14 cellular contexts compared by ENCODE assay signal in genomic region chr17:81409190-81409935, GRCh38. TPM values are rescaled to one million over a fixed set of nuclear protein-coding genes. Genes with fewer than 3 reads are reported as not detected.
DNase-seq lines count a peak whose midpoint lies in the region; ATAC-seq and TF ChIP-seq lines count a peak whose summit lies in the region.
"Had no signal": no experiment of that assay in that cellular context is flagged by ENCODE, and none has a peak within 500 bp of the region (broad histone marks: within the 10 kb centered on the region; RNA-seq: fewer than 3 reads in every experiment).

No MANE protein-coding gene starts in this region.

- H4K8ac ChIP-seq in mesenchymal stem cell (ENCODE audit: low read length): peak overlapping the region; percentile 47

- no peak overlapping the region for H3K14ac ChIP-seq in mesenchymal stem cell (ENCODE audit: low read length in 2 of 2)

- H3K4me2 ChIP-seq in mesenchymal stem cell (ENCODE audit: low read length, poor library complexity, severe bottlenecking): no peak overlapping the region

- DNase-seq in DMS79 (lab: John Stamatoyannopoulos, UW) (peak; percentile 79), NCI-H1092 (lab: John Stamatoyannopoulos, UW) (peak; percentile 71), Panc1 (ENCODE audit: low read depth, low spot score) (no peak), mesenchymal stem cell (no peak), hepatic stellate cell (ENCODE audit: low spot score) (no peak), ACHN (no peak)
- DNase-seq: activated CD4-positive, alpha-beta T cell treated with anti-CD3 and anti-CD28 coated beads for 4 hours; brain microvascular endothelial cell; HFFc6; KBM-7; tibial artery had no signal

- BruUV-seq in Panc1 (replicated peaks; lab: Mats Ljungman, UMichigan): no TSS peak

- H3K4ac ChIP-seq in mesenchymal stem cell (ENCODE audit: low read depth in 1 of 2, low read length in 2 of 2): peak overlapping the region in 1 of 2 experiments; percentile 37

- H3K4me1 ChIP-seq in Panc1 (ENCODE audit: control insufficient read depth, insufficient read depth, low read length) (peaks cover 79% of the 10 kb centered on the region), mesenchymal stem cell (ENCODE audit: control insufficient read depth, insufficient read depth, low read depth, low read length) (peaks cover 73% of the 10 kb centered on the region)

- no peak overlapping the region for H3K9ac ChIP-seq in mesenchymal stem cell (ENCODE audit: low read length)

- peak overlapping the region; percentile 65 for H4K91ac ChIP-seq in mesenchymal stem cell (ENCODE audit: low read length)

- H3K4me3 ChIP-seq in Panc1 (ENCODE audit: low read depth in 2 of 2, low read length in 2 of 2): no peak overlapping the region
- H3K4me3 ChIP-seq in mesenchymal stem cell (ENCODE audit: insufficient read depth in 1 of 2, low read depth in 1 of 2, low read length in 2 of 2): no peak overlapping the region
- H3K4me3 ChIP-seq: tibial artery had no signal

- no peak overlapping the region for H2BK5ac ChIP-seq in mesenchymal stem cell (ENCODE audit: low read depth, low read length, poor library complexity, severe bottlenecking)

- WGBS in mesenchymal stem cell: 82% methylated on average over 27 of the region's 27 CpGs

- ATAC-seq in Panc1 (peak; percentile 4), HG03378 (IDR thresholded peaks at IDR 0.05; ENCODE audit: unreplicated experiment) (no peak), HG03095 (IDR thresholded peaks at IDR 0.05; ENCODE audit: unreplicated experiment) (no peak)
- ATAC-seq: left lobe of liver had no signal

- no peak overlapping the region for H2AFZ ChIP-seq in mesenchymal stem cell (ENCODE audit: low read depth, low read length)

- in situ Hi-C loops in Panc1 (cut with HindIII; ENCODE audit: low pct_unique_long_range_greater_than_20kb, low sequenced_read_pairs): no loop called here
- in situ Hi-C loops in ACHN (cut with HindIII; ENCODE audit: low pct_ligation_motif_present, low pct_unique_long_range_greater_than_20kb, low sequenced_read_pairs): no loop called here

- CTCF ChIA-PET in Panc1 (lab: Charles Lee): no interaction called here

- no peak; the same call in 1 of the 2 replicates for TF ChIP-seq CTCF in Panc1 (IDR thresholded peaks at IDR 0.05)

- H3K27me3 ChIP-seq in Panc1 (ENCODE audit: control insufficient read depth, insufficient read depth, low read length): no peaks in the 10 kb centered on the region
- H3K27me3 ChIP-seq in mesenchymal stem cell (ENCODE audit: control insufficient read depth in 1 of 2, insufficient read depth in 1 of 2, low read length in 2 of 2): no peaks in the 10 kb centered on the region
- H3K27me3 ChIP-seq: brain microvascular endothelial cell, tibial artery had no signal

- peaks cover 62% of the 10 kb centered on the region for H3K79me1 ChIP-seq in mesenchymal stem cell (replicated peaks; ENCODE audit: low read length, poor library complexity, severe bottlenecking)

- POLR2A ChIA-PET in Panc1 (lab: Charles Lee): no interaction called here

- H2BK120ac ChIP-seq in mesenchymal stem cell (ENCODE audit: low read depth, low read length): no peak overlapping the region

- no peak overlapping the region for H2AK5ac ChIP-seq in mesenchymal stem cell (ENCODE audit: low read length, severe bottlenecking)

- no peak overlapping the region for H3K18ac ChIP-seq in mesenchymal stem cell (ENCODE audit: low read depth in 1 of 2, low read length in 2 of 2)

- peak overlapping the region; percentile 84 for H3K27ac ChIP-seq in Panc1 (ENCODE audit: low read length)
- H3K27ac ChIP-seq in mesenchymal stem cell (ENCODE audit: low read length, poor library complexity, severe bottlenecking): no peak overlapping the region
- H3K27ac ChIP-seq: brain microvascular endothelial cell, tibial artery had no signal

- H3K23ac ChIP-seq in mesenchymal stem cell (ENCODE audit: low read length in 2 of 2): no peak overlapping the region

- H2BK12ac ChIP-seq in mesenchymal stem cell (ENCODE audit: low read length in 2 of 2): no peak overlapping the region

- H2BK15ac ChIP-seq in mesenchymal stem cell (ENCODE audit: low read depth, poor library complexity, severe bottlenecking): no peak overlapping the region

- intact Hi-C loops in Panc1 (cut with micrococcal nuclease; ENCODE audit: unreplicated experiment): no loop called here

- H3K9me3 ChIP-seq in Panc1 (ENCODE audit: control insufficient read depth, insufficient read depth, low read depth, low read length) (no peaks in the 10 kb centered on the region), mesenchymal stem cell (ENCODE audit: control insufficient read depth, low read length) (no peaks in the 10 kb centered on the region)
- H3K9me3 ChIP-seq: tibial artery had no signal

- H3K36me3 ChIP-seq in Panc1 (ENCODE audit: control insufficient read depth, insufficient read depth, low read length) (no peaks in the 10 kb centered on the region), mesenchymal stem cell (ENCODE audit: control insufficient read depth in 1 of 2, insufficient read depth in 2 of 2, low read depth in 1 of 2, low read length in 2 of 2) (peaks cover 0 to 36% of the 10 kb centered on the region in 2 experiments)
- H3K36me3 ChIP-seq: brain microvascular endothelial cell, tibial artery had no signal

RNA-seq across cellular contexts. Expression of gene BAHCC1, which starts 14.1 kb away (rescaled TPM):
- total RNA-seq in Panc1 (2021; ENCODE audit: unreplicated experiment): 77.4 TPM
- polyA plus RNA-seq in Panc1 (2012; ENCODE audit: insufficient read length): 129 TPM
- 8.3 TPM for polyA plus RNA-seq in mesenchymal stem cell (2013, experiment 1 of 2)
- polyA plus RNA-seq in mesenchymal stem cell (2013, experiment 2 of 2): 8.6 TPM

Comparison
In these comparisons a context has a peak if more than half of its experiments do, and no peak if none do; other contexts are left out.
1. DNase-seq: peak in DMS79 (single experiment) and NCI-H1092 (single experiment); none in Panc1 (single experiment), mesenchymal stem cell (single experiment), hepatic stellate cell (single experiment) and ACHN (single experiment).